In genomic region chr1:113874017-113874879, GRCh38 we compare ENCODE assay signal across 8 cellular contexts. TPM values are rescaled to one million over a fixed set of nuclear protein-coding genes. Genes with fewer than 3 reads are reported as not detected.
A peak's percentile ranks its signal among the peaks of the same experiment; 100 is the strongest.
DNase-seq lines count a peak whose midpoint lies in the region; ATAC-seq and TF ChIP-seq lines count a peak whose summit lies in the region.

No MANE protein-coding gene starts in this region.

- H3K4me1 Mint-ChIP-seq in stimulated activated naive B cell treated with anti-CD40 and anti-IgM and Interleukin-4, amounts not matched to agents 10 μg/mL and 1 μg/mL and 100 μg/mL, for 72 hours = peaks cover 24 to 42% of the 10 kb centered on the region in 2 donors
- peaks cover 5% of the 10 kb centered on the region for H3K4me1 Mint-ChIP-seq in mesothelial cell of epicardium

- no peaks in the 10 kb centered on the region for H3K9me3 Mint-ChIP-seq in stimulated activated naive B cell treated with anti-CD40 and anti-IgM and Interleukin-4, amounts not matched to agents 10 μg/mL and 1 μg/mL and 100 μg/mL, for 72 hours
- H3K9me3 Mint-ChIP-seq in mesothelial cell of epicardium = no peaks in the 10 kb centered on the region

- H3K27me3 ChIP-seq in body of pancreas = no peaks in the 10 kb centered on the region

- peaks cover 43% of the 10 kb centered on the region for H3K4me1 ChIP-seq in body of pancreas

- no peak overlapping the region for H3K4me3 ChIP-seq in body of pancreas

- H3K9me3 ChIP-seq in body of pancreas = no peaks in the 10 kb centered on the region

- peak; percentile 41 for TF ChIP-seq CTCF in C4-2B (conservative IDR thresholded peaks at IDR 0.05)
- peak; percentile 8 to 56 (median 49) for TF ChIP-seq CTCF in body of pancreas (IDR thresholded peaks at IDR 0.05)
- no peak for TF ChIP-seq CTCF in mesothelial cell of epicardium (IDR thresholded peaks at IDR 0.05; ENCODE audit: unreplicated experiment)

- peak overlapping the region; percentile 38 for H3K27ac Mint-ChIP-seq in stimulated activated naive B cell treated with anti-CD40 and anti-IgM and Interleukin-4, amounts not matched to agents 10 μg/mL and 1 μg/mL and 100 μg/mL, for 72 hours
- no peak overlapping the region for H3K27ac Mint-ChIP-seq in mesothelial cell of epicardium

- ATAC-seq in GM19395 (IDR thresholded peaks at IDR 0.05; ENCODE audit: unreplicated experiment) (peak; percentile 40), body of pancreas (peak; percentile 76)
- peak; percentile 59 to 62 for ATAC-seq in stimulated activated naive B cell treated with anti-CD40 and anti-IgM and Interleukin-4, amounts not matched to agents 10 μg/mL and 1 μg/mL and 100 μg/mL, for 72 hours (replicated peaks)

- H3K27me3 Mint-ChIP-seq in stimulated activated naive B cell treated with anti-CD40 and anti-IgM and Interleukin-4, amounts not matched to agents 10 μg/mL and 1 μg/mL and 100 μg/mL, for 72 hours = no peaks in the 10 kb centered on the region
- H3K27me3 Mint-ChIP-seq in mesothelial cell of epicardium (ENCODE audit: low read depth) = no peaks in the 10 kb centered on the region

- no peak for TF ChIP-seq POLR2A in body of pancreas (IDR thresholded peaks at IDR 0.05)

- WGBS in body of pancreas, 2 donors = 24 to 28% methylated on average over 1 of the region's 1 CpG

- H3K27ac ChIP-seq in C4-2B (no peak overlapping the region), body of pancreas (peak overlapping the region; percentile 1 to 70 (median 32))

- no peaks in the 10 kb centered on the region for H3K36me3 ChIP-seq in body of pancreas (replicated peaks in 1 of 2; ENCODE audit: insufficient read depth in 1 of 2, low read depth in 2 of 2)

- H3K36me3 Mint-ChIP-seq in stimulated activated naive B cell treated with anti-CD40 and anti-IgM and Interleukin-4, amounts not matched to agents 10 μg/mL and 1 μg/mL and 100 μg/mL, for 72 hours = no peaks in the 10 kb centered on the region
- H3K36me3 Mint-ChIP-seq in mesothelial cell of epicardium = no peaks in the 10 kb centered on the region

- DNase-seq in NCI-H69 (lab: John Stamatoyannopoulos, UW) (peak; percentile 0), body of pancreas (peak; percentile 57 to 74 (median 66)), DMS153 (lab: John Stamatoyannopoulos, UW) (no peak), mesothelial cell of epicardium (ENCODE audit: low spot score in 2 of 2, unreplicated experiment in 2 of 2) (no peak), ecto neural progenitor cell (ENCODE audit: low spot score) (no peak)
- DNase-seq in stimulated activated naive B cell treated with anti-CD40 and anti-IgM and Interleukin-4, amounts not matched to agents 10 μg/mL and 1 μg/mL and 100 μg/mL, for 72 hours = no peak

- intact Hi-C loops in body of pancreas (cut with DNase I) = no loop called here

- no peak overlapping the region for H3K4me3 Mint-ChIP-seq in stimulated activated naive B cell treated with anti-CD40 and anti-IgM and Interleukin-4, amounts not matched to agents 10 μg/mL and 1 μg/mL and 100 μg/mL, for 72 hours
- no peak overlapping the region for H3K4me3 Mint-ChIP-seq in mesothelial cell of epicardium

RNA-seq across cellular contexts. Expression of gene PTPN22, which starts 2.7 kb away (rescaled TPM):
- total RNA-seq in body of pancreas (1 to 10 TPM; 2.9 to 4.6 TPM), mesothelial cell of epicardium (0.11 TPM in 1 of 3 replicates, not detected in the others)

RNA-seq across cellular contexts. Expression of gene BCL2L15, which starts 13.1 kb away (rescaled TPM):
- total RNA-seq in body of pancreas (10 to 100 TPM; 13.5 to 28.0 TPM), mesothelial cell of epicardium (0.27 to 1.1 TPM (median 0.55 TPM) in 3 replicates)

RNA-seq across cellular contexts. Expression of gene AP4B1, which starts 30.4 kb away (rescaled TPM):
- total RNA-seq in body of pancreas = 10 to 100 TPM; 21.3 to 33.0 TPM
- total RNA-seq in mesothelial cell of epicardium = 26.8 to 31.6 TPM (median 31.6 TPM) in 3 replicates

RNA-seq across cellular contexts. Expression of gene DCLRE1B, which starts 30.9 kb away (rescaled TPM):
- 1 to 10 TPM; 1.3 to 2.1 TPM for total RNA-seq in body of pancreas
- 8.1 to 10.0 TPM (median 9.5 TPM) in 3 replicates for total RNA-seq in mesothelial cell of epicardium

RNA-seq across cellular contexts. Expression of gene HIPK1, which starts 54.9 kb away (rescaled TPM):
- 10 to 100 TPM; 22.7 to 30.1 TPM for total RNA-seq in body of pancreas
- total RNA-seq in mesothelial cell of epicardium = 43.6 to 44.5 TPM (median 43.9 TPM) in 3 replicates

Comparison
In these comparisons a context has a peak if more than half of its experiments do, and no peak if none do; other contexts are left out.
1. DNase-seq: peak in NCI-H69 (single experiment) and body of pancreas (4 of 4); none in stimulated activated naive B cell treated with anti-CD40 and anti-IgM and Interleukin-4, amounts not matched to agents 10 μg/mL and 1 μg/mL and 100 μg/mL, for 72 hours (single experiment), DMS153 (single experiment), mesothelial cell of epicardium (0 of 2) and ecto neural progenitor cell (single experiment).
2. Peak in every context shown above with its lines, with median percentiles within 50 percentile points of each other: ATAC-seq.